ENCODE assay signal across 18 cellular contexts in the genomic region with DNA sequence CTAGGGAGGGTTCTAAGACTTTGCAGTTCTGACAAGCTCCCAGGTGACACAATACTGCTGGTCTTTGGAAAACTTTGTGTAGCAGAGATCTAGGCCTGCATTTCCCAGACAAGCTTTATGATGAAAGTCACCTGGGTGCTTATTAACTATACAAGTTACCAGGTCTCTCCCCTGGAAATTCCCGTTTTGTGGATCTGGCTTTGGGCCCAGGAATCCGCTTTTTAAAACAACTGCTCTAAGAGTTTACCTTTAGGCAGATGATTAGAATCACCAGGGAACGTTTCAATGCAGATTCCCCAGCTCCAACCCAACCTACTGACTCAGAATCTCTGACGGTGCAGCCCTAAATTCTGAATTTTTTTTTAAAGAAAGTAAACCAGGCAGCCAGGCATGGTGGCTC. TPM values are rescaled to one million over a fixed set of nuclear protein-coding genes. Genes with fewer than 3 reads are reported as not detected.
DNase-seq lines count a peak whose midpoint lies in the region; ATAC-seq and TF ChIP-seq lines count a peak whose summit lies in the region.
"Had no signal": no experiment of that assay in that cellular context is flagged by ENCODE, and none has a peak within 500 bp of the region (broad histone marks: within the 10 kb centered on the region; RNA-seq: fewer than 3 reads in every experiment).

No MANE protein-coding gene starts in this region.

- no peak overlapping the region for H3K27ac ChIP-seq in breast epithelium
- peak overlapping the region; percentile 100 for H3K27ac ChIP-seq in mammary epithelial cell (ENCODE audit: insufficient read depth, low read depth, low read length)
- H3K27ac ChIP-seq: SJCRH30 had no signal

- no peaks in the 10 kb centered on the region for H3K36me3 ChIP-seq in breast epithelium
- no peaks in the 10 kb centered on the region for H3K36me3 ChIP-seq in mammary epithelial cell (ENCODE audit: insufficient read depth, low read length)
- H3K36me3 ChIP-seq: HAP-1, SJCRH30 had no signal

- no peaks in the 10 kb centered on the region for H3K9me3 ChIP-seq in breast epithelium
- H3K9me3 ChIP-seq in mammary epithelial cell (replicated peaks; ENCODE audit: insufficient read depth, low read length) = no peaks in the 10 kb centered on the region
- H3K9me3 ChIP-seq: HAP-1, SJCRH30 had no signal

- peaks cover 5% of the 10 kb centered on the region for H3K4me1 Mint-ChIP-seq in MCF 10A (ENCODE audit: insufficient read depth, unreplicated experiment)

- DNase-seq in MCF 10A (ENCODE audit: unreplicated experiment) = peak; percentile 18
- DNase-seq in breast epithelium (ENCODE audit: low spot score in 2 of 2) = no peak
- peak; percentile 83 for DNase-seq in mammary epithelial cell
- DNase-seq in kidney glomerular epithelial cell (lab: John Stamatoyannopoulos, UW) = peak; percentile 67
- no peak for DNase-seq in stimulated activated CD4-positive, alpha-beta T cell treated with anti-CD3 and anti-CD28 coated beads, Interleukin-2, amount 100 ng/mL, for 48 hours
- no peak for DNase-seq in activated CD8-positive, alpha-beta memory T cell treated with anti-CD3 and anti-CD28 coated beads, Interleukin-2, amount 50 U/mL, for 48 hours
- DNase-seq in NCI-H345 treated with DMSO at 0.1 percent for 48 hours (lab: John Stamatoyannopoulos, UW; ENCODE audit: unreplicated experiment) = no peak
- DNase-seq: 8988T, EL, NCI-H1417 treated with DMSO at 0.1 percent for 48 hours, NCI-H1930, NCI-H446, OCI-M1, SJCRH30 had no signal

- no peak overlapping the region for H3K4me2 ChIP-seq in mammary epithelial cell (ENCODE audit: insufficient read depth, low read depth, low read length)

- peak overlapping the region; percentile 95 for H2AFZ ChIP-seq in mammary epithelial cell (ENCODE audit: low read depth, low read length)

- H3K27ac Mint-ChIP-seq in MCF 10A (ENCODE audit: low read depth, unreplicated experiment) = peak overlapping the region; percentile 46
- H3K27ac Mint-ChIP-seq: CD14-positive monocyte had no signal

- no peaks in the 10 kb centered on the region for H3K36me3 Mint-ChIP-seq in MCF 10A (ENCODE audit: insufficient read depth, unreplicated experiment)
- H3K36me3 Mint-ChIP-seq: CD14-positive monocyte had no signal

- intact Hi-C loops in MCF 10A (cut with micrococcal nuclease) (no loop called here), breast epithelium (cut with DNase I; ENCODE audit: low total_unique reads) (no loop called here), mammary epithelial cell (cut with micrococcal nuclease) (loop anchor here (5.0 kb wide), 1 partner anchor 1326 kb away; no protein-coding TSS in a partner anchor)

- peak overlapping the region; percentile 43 for H3K9ac ChIP-seq in mammary epithelial cell (ENCODE audit: insufficient read depth, low read length)

- no peaks in the 10 kb centered on the region for H3K4me1 ChIP-seq in breast epithelium
- peaks cover 38% of the 10 kb centered on the region for H3K4me1 ChIP-seq in mammary epithelial cell (ENCODE audit: insufficient read depth, low read length)
- H3K4me1 ChIP-seq: HAP-1 had no signal

- no TSS peak for BruUV-seq in MCF 10A (replicated peaks; lab: Mats Ljungman, UMichigan)
- no TSS peak for BruUV-seq in mammary epithelial cell (replicated peaks; lab: Mats Ljungman, UMichigan)

- no peak overlapping the region for H3K4me3 Mint-ChIP-seq in MCF 10A (ENCODE audit: unreplicated experiment)
- H3K4me3 Mint-ChIP-seq: CD14-positive monocyte had no signal

- no peaks in the 10 kb centered on the region for H3K79me2 ChIP-seq in mammary epithelial cell (ENCODE audit: insufficient read depth, low read length)

- dilution Hi-C loops in mammary epithelial cell (cut with HindIII; ENCODE audit: low sequenced_read_pairs) = no loop called here

- TF ChIP-seq CTCF in MCF 10A (IDR thresholded peaks at IDR 0.05; ENCODE audit: unreplicated experiment) (no peak), breast epithelium (IDR thresholded peaks at IDR 0.05) (no peak), mammary epithelial cell (conservative IDR thresholded peaks at IDR 0.05 in 1 of 2, IDR thresholded peaks at IDR 0.05 in 1 of 2; ENCODE audit: extremely low read depth in 1 of 2, insufficient read depth in 1 of 2, low read depth in 1 of 2, low read length in 2 of 2) (no peak)

- H3K27me3 ChIP-seq in breast epithelium (no peaks in the 10 kb centered on the region), mammary epithelial cell (ENCODE audit: insufficient read depth, low read length) (no peaks in the 10 kb centered on the region)
- H3K27me3 ChIP-seq: SJCRH30 had no signal

- H3K9me3 Mint-ChIP-seq in MCF 10A (ENCODE audit: unreplicated experiment) = no peaks in the 10 kb centered on the region
- H3K9me3 Mint-ChIP-seq: CD14-positive monocyte had no signal

- WGBS in mammary epithelial cell (ENCODE audit: low coverage, missing lambda C conversion rate) = 3% methylated on average over 3 of the region's 4 CpGs

- H4K20me1 ChIP-seq in mammary epithelial cell (ENCODE audit: insufficient read depth, low read length) = no peaks in the 10 kb centered on the region

- no peaks in the 10 kb centered on the region for H3K27me3 Mint-ChIP-seq in MCF 10A (ENCODE audit: insufficient read depth, unreplicated experiment)

- CTCF ChIA-PET in MCF 10A (lab: Yijun Ruan, JAX) (interaction anchor here (0.6 to 14.5 kb wide), 7 partner anchors 13 to 876 kb away, joined by 3 to 337 read pairs (median 26); no protein-coding TSS in a partner anchor), mammary epithelial cell (lab: Charles Lee; ENCODE audit: low non-redundant PET) (interaction anchor here (0.6 kb wide), 1 partner anchor 291 kb away, joined by 3 read pairs; no protein-coding TSS in a partner anchor)

- no peak for TF ChIP-seq POLR2A in breast epithelium (IDR thresholded peaks at IDR 0.05)

- POLR2A ChIA-PET in MCF 10A (lab: Yijun Ruan, JAX) = no interaction called here

- ATAC-seq in HG03378 (IDR thresholded peaks at IDR 0.05; ENCODE audit: unreplicated experiment) = no peak
- ATAC-seq: K562 had no signal

- H3K4me3 ChIP-seq in breast epithelium = no peak overlapping the region
- H3K4me3 ChIP-seq in mammary epithelial cell (replicated peaks in 1 of 3; ENCODE audit: insufficient read depth in 1 of 3, low read depth in 2 of 3, low read length in 3 of 3) = no peak overlapping the region
- H3K4me3 ChIP-seq: HAP-1, K562, SJCRH30 had no signal

- in situ Hi-C loops in mammary epithelial cell (cut with MboI; ENCODE audit: low sequenced_read_pairs in 2 of 2) = loop anchor here in 1 of 2 donors (10.0 kb wide), 1 partner anchor 326 kb away; no protein-coding TSS in a partner anchor

RNA-seq across cellular contexts. Expression of a gene that starts 36.3 kb away (rescaled TPM):
- 1.4 and 2.1 TPM in 2 replicates for total RNA-seq in MCF 10A (2022)
- 1 to 10 TPM in 2 of 3 donors, under 1 TPM in 1; 0.80 to 2.9 (median 2.2) TPM for total RNA-seq in breast epithelium
- total RNA-seq in mammary epithelial cell = 1 to 10 TPM in 1 of 2 donors, under 1 TPM in 1; 0.17 to 1.6 TPM
- 0.63 TPM for polyA plus RNA-seq in mammary epithelial cell
- not detected for polyA minus RNA-seq in mammary epithelial cell

Comparison
In these comparisons a context has a peak if more than half of its experiments do, and no peak if none do; other contexts are left out.
1. DNase-seq: peak in MCF 10A (single experiment), mammary epithelial cell (single experiment) and kidney glomerular epithelial cell (single experiment); none in breast epithelium (0 of 2), stimulated activated CD4-positive, alpha-beta T cell treated with anti-CD3 and anti-CD28 coated beads, Interleukin-2, amount 100 ng/mL, for 48 hours (0 of 2), activated CD8-positive, alpha-beta memory T cell treated with anti-CD3 and anti-CD28 coated beads, Interleukin-2, amount 50 U/mL, for 48 hours (single experiment) and NCI-H345 treated with DMSO at 0.1 percent for 48 hours (single experiment).